In the genomic region with DNA sequence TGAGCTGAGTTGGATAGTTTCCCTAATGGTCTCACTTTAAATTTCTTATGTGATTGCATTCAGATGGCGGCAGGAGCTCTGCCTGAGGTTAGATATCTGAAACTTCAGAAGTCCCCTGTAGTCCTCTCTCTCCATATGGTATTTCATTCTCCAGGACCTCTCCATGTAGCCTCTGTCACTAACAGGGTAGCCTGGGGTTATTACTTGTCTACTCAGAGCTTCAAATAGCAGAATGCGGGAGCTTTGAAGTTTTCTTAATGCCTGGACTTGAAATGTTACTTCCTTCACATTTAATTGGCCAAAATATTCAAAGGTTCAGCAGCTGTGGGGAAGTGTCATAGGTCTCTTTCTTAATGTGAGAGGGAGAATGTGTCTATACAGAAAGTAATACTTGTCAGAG, we compare ENCODE assay signal across 6 cellular contexts.
"Had no signal": no experiment of that assay in that cellular context is flagged by ENCODE, and none has a peak within 500 bp of the region (broad histone marks: within the 10 kb centered on the region; RNA-seq: fewer than 3 reads in every experiment).

No MANE protein-coding gene starts in this region.

- H3K4me1 Mint-ChIP-seq: IgD-negative memory B cell had no signal

- H3K27ac Mint-ChIP-seq: IgD-negative memory B cell had no signal

- DNase-seq: IMR-90, KBM-7 had no signal

- ATAC-seq: HepG2, K562 had no signal

- H3K4me3 ChIP-seq: K562 had no signal

- H3K4me3 Mint-ChIP-seq: IgD-negative memory B cell had no signal

- H3K36me3 Mint-ChIP-seq: IgD-negative memory B cell had no signal

- H3K27me3 Mint-ChIP-seq: IgD-negative memory B cell had no signal

- H3K27ac ChIP-seq: HL-60 had no signal
